16 cellular contexts compared by ENCODE assay signal in the genomic region with DNA sequence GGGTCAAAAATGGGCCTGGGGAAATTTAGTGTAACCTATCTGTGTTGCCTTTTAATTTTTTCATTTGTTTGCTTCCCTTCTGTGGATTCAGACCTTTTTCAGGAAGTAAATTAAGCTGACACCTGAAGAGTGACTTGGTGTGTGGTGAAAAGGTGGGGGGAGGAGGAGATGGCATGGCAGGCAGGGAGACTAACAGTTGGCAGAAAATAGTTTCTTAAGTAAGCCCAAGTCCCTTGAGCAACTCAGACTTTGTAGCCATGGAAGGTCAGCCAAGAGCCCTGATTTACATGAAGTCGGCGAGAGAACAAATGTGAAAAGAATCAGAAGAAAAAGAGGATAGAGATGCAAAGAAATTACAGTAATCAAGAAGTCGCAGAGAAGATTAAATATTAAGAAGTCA. TPM values are rescaled to one million over a fixed set of nuclear protein-coding genes. Genes with fewer than 3 reads are reported as not detected.
DNase-seq lines count a peak whose midpoint lies in the region; ATAC-seq and TF ChIP-seq lines count a peak whose summit lies in the region.
"Had no signal": no experiment of that assay in that cellular context is flagged by ENCODE, and none has a peak within 500 bp of the region (broad histone marks: within the 10 kb centered on the region; RNA-seq: fewer than 3 reads in every experiment).

No MANE protein-coding gene starts in this region.

- H3K27ac ChIP-seq in right lobe of liver = peak overlapping the region in 1 of 3 donors; percentile 12
- no peak overlapping the region for H3K27ac ChIP-seq in ovary
- H3K27ac ChIP-seq: SK-N-MC had no signal

- ATAC-seq in WTC11 (peak; percentile 62), right lobe of liver (peak; percentile 50 to 77 (median 62)), GM19455 (IDR thresholded peaks at IDR 0.05; ENCODE audit: unreplicated experiment) (no peak)
- ATAC-seq: CD8-positive, alpha-beta T cell; HCT116; Right ventricle myocardium inferior had no signal

- POLR2A ChIA-PET in WTC11 (lab: Charles Lee) = no interaction called here

- H3K27ac Mint-ChIP-seq in WTC11 = peak overlapping the region; percentile 0; the same call in 1 of the 2 replicates
- H3K27ac Mint-ChIP-seq: CD8-positive, alpha-beta T cell had no signal

- no peak for TF ChIP-seq CTCF in WTC11 (IDR thresholded peaks at IDR 0.05)
- TF ChIP-seq CTCF in right lobe of liver (IDR thresholded peaks at IDR 0.05) = no peak
- TF ChIP-seq CTCF in ovary (IDR thresholded peaks at IDR 0.05) = no peak

- no peaks in the 10 kb centered on the region for H3K27me3 ChIP-seq in right lobe of liver
- H3K27me3 ChIP-seq in ovary = no peaks in the 10 kb centered on the region

- no peaks in the 10 kb centered on the region for H3K9me3 Mint-ChIP-seq in WTC11
- H3K9me3 Mint-ChIP-seq: CD8-positive, alpha-beta T cell had no signal

- H3K36me3 Mint-ChIP-seq in WTC11 = no peaks in the 10 kb centered on the region
- H3K36me3 Mint-ChIP-seq: CD8-positive, alpha-beta T cell had no signal

- DNase-seq in DMS53 treated with DMSO at 0.1 percent for 48 hours (lab: John Stamatoyannopoulos, UW; ENCODE audit: unreplicated experiment) = peak; percentile 18
- peak; percentile 28 for DNase-seq in HT-29 (ENCODE audit: low spot score)
- no peak for DNase-seq in WTC11 (ENCODE audit: low spot score)
- no peak for DNase-seq in right lobe of liver
- no peak for DNase-seq in stimulated activated CD4-positive, alpha-beta T cell treated with anti-CD3 and anti-CD28 coated beads, Interleukin-4, amount 100 ng/mL, for 1 hour
- DNase-seq in ovary = no peak
- DNase-seq: CD8-positive, alpha-beta T cell; KG1; NCI-H1105 treated with DMSO at 0.1 percent for 48 hours; NCI-H1930 had no signal

- TF ChIP-seq POLR2A in right lobe of liver (IDR thresholded peaks at IDR 0.05) (no peak), ovary (IDR thresholded peaks at IDR 0.05) (no peak)

- H3K4me1 ChIP-seq in right lobe of liver (peaks cover 0 to 15% (median 5%) of the 10 kb centered on the region in 4 donors), ovary (ENCODE audit: insufficient read depth) (no peaks in the 10 kb centered on the region)

- peaks cover 51% of the 10 kb centered on the region for H3K4me1 Mint-ChIP-seq in WTC11

- H3K4me3 Mint-ChIP-seq in WTC11 = peak overlapping the region; percentile 6; the same call in 1 of the 2 replicates
- H3K4me3 Mint-ChIP-seq: CD8-positive, alpha-beta T cell had no signal

- intact Hi-C loops in right lobe of liver (cut with DNase I) = no loop called here
- intact Hi-C loops in ovary (cut with DNase I) = no loop called here

- TF ChIP-seq EP300 in ovary (IDR thresholded peaks at IDR 0.05) = no peak

- CTCF ChIA-PET in WTC11 (lab: Charles Lee) = interaction anchor here (1.3 kb wide), 1 partner anchor 633 kb away, joined by 4 read pairs; no protein-coding TSS in a partner anchor

- H3K36me3 ChIP-seq in right lobe of liver (peaks cover 0 to 7% (median 0%) of the 10 kb centered on the region in 4 donors), ovary (no peaks in the 10 kb centered on the region)

- peaks cover 15% of the 10 kb centered on the region for H3K27me3 Mint-ChIP-seq in WTC11 (ENCODE audit: low read depth)

- H3K4me3 ChIP-seq in right lobe of liver (no peak overlapping the region), ovary (no peak overlapping the region)
- H3K4me3 ChIP-seq: SK-N-MC had no signal

- H3K9me3 ChIP-seq in right lobe of liver (no peaks in the 10 kb centered on the region), ovary (no peaks in the 10 kb centered on the region)

- 60% methylated on average over 3 of the region's 3 CpGs for WGBS in right lobe of liver (ENCODE audit: insufficient coverage, low coverage, low lambda C conversion rate, missing lambda C conversion rate)
- WGBS in ovary, 3 donors = 81 to 91% (median 86%) methylated on average over 3 of the region's 3 CpGs

TF ChIP-seq in WTC11, 78 proteins besides CTCF, POLR2A, EP300 and RAD21:
- TF ChIP-seq ZBTB21 (CRISPR knock-in tag; IDR thresholded peaks at IDR 0.05; ENCODE audit: borderline replicate concordance) = no peak
- TF ChIP-seq ELF4 (CRISPR knock-in tag; IDR thresholded peaks at IDR 0.05; ENCODE audit: low read depth) = no peak
- no peak for TF ChIP-seq GABPB1 (CRISPR knock-in tag; IDR thresholded peaks at IDR 0.05)
- no peak for TF ChIP-seq CBFB (CRISPR knock-in tag; IDR thresholded peaks at IDR 0.05; ENCODE audit: low read depth)
- TF ChIP-seq, protein P1, sequence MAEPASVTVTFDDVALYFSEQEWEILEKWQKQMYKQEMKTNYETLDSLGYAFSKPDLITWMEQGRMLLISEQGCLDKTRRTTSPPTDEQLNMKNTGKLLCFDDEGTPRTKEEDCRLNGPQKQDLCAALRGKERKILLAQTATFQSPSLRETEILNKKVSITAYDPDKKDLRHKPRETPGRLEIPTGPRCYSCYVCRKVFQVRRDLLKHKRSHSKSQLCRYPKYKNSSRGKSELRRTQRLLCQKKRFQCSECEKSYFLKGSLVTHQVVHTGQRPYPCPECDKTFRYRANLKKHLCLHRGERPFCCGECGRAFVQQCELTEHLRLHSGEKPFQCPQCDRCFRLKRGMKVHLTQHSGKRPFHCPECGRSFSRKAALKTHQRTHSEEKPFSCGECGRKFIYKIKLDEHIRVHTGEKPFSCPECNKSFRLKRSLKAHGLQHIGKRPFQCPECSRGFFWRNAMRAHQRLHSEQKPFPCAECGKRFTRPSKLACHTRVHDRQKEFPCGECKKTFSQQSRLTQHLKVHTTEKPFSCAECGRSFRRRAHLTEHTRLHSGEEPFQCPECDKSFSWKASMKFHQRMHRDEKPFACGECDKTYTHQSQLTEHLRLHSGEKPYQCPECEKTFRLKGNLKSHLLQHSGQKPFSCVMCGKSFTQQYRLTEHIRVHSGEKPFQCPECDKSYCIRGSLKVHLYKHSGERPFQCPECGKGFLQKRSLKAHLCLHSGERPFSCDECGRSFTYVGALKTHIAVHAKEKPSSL (CRISPR knock-in tag; conservative IDR thresholded peaks at IDR 0.05) = no peak

RNA-seq across cellular contexts. Expression of a gene that starts 19.0 kb away (rescaled TPM):
- total RNA-seq in HT-29 (2014; rRNA removed; shearing (Covaris generic)) = not detected in 2 replicates
- not detected in 3 replicates for total RNA-seq in WTC11 (2021)
- total RNA-seq in right lobe of liver = 10 to 100 TPM in 2 of 6 experiments, 1 to 10 TPM in 2, under 1 TPM in 2; 0.53 to 36.4 (median 1.7) TPM
- under 1 TPM in 5 of 7 donors, not detected in 2; 0.10 to 0.28 (median 0.17) TPM for total RNA-seq in ovary
- polyA plus RNA-seq in ovary = under 1 TPM in 1 of 2 donors, not detected in 1; 0.08 TPM
- total RNA-seq: CD8-positive, alpha-beta T cell; M059J; Right ventricle myocardium inferior had no signal
- polyA plus RNA-seq: BJ had no signal

Comparison
In these comparisons a context has a peak if more than half of its experiments do, and no peak if none do; other contexts are left out.
1. DNase-seq: peak in DMS53 treated with DMSO at 0.1 percent for 48 hours (single experiment) and HT-29 (single experiment); none in WTC11 (single experiment), right lobe of liver (0 of 3), stimulated activated CD4-positive, alpha-beta T cell treated with anti-CD3 and anti-CD28 coated beads, Interleukin-4, amount 100 ng/mL, for 1 hour (single experiment) and ovary (0 of 5).